ENCODE assay signal across 28 cellular contexts in the genomic region with DNA sequence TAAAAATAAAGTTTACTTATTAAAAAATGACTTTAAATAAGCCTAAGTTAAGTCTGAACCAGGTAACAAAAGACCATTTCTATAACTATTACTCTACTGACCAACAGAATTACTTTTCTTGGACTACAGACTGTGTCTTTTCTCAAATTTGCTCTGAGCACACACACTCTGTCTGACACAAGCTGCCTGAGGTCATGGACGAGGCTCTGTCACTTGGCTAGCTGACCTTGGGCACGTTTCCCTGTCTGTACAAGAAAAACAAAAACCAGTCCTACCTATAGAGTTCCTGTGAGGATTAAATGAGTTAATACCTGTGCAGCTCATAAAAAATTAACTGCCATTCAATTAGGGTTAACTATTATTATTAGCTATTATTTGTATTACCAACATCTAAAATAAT.
"Had no signal": no experiment of that assay in that cellular context is flagged by ENCODE, and none has a peak within 500 bp of the region (broad histone marks: within the 10 kb centered on the region; RNA-seq: fewer than 3 reads in every experiment).

No MANE protein-coding gene starts in this region.

- H3K4me3 Mint-ChIP-seq: activated naive CD8-positive, alpha-beta T cell; brain; memory B cell; naive thymus-derived CD4-positive, alpha-beta T cell; neural progenitor cell; stimulated activated memory B cell treated with anti-CD40 and anti-IgM and Interleukin-4, amounts not matched to agents 10 μg/mL and 1 μg/mL and 100 μg/mL, for 72 hours; stimulated activated naive CD8-positive, alpha-beta T cell treated with anti-CD3 and anti-CD28 coated beads, Interleukin-15, amount 100 ng/mL, for 72 hours; T-helper 1 cell treated with Interleukin-12 subunit alpha and Interleukin-12 subunit beta and Interleukin-4 antibody, amounts not matched to agents 30 μg/mL and 1 μg/mL, for 36 hours had no signal

- H3K9me3 Mint-ChIP-seq: brain; memory B cell; naive thymus-derived CD4-positive, alpha-beta T cell; neural progenitor cell; stimulated activated memory B cell treated with anti-CD40 and anti-IgM and Interleukin-4, amounts not matched to agents 10 μg/mL and 1 μg/mL and 100 μg/mL, for 72 hours; stimulated activated naive CD8-positive, alpha-beta T cell treated with anti-CD3 and anti-CD28 coated beads, Interleukin-15, amount 100 ng/mL, for 72 hours; T-helper 1 cell treated with Interleukin-12 subunit alpha and Interleukin-12 subunit beta and Interleukin-4 antibody, amounts not matched to agents 30 μg/mL and 1 μg/mL, for 36 hours had no signal

- H3K4me1 ChIP-seq: foreskin keratinocyte, neural progenitor cell, thyroid gland, upper lobe of right lung had no signal

- H3K4me1 Mint-ChIP-seq: memory B cell; stimulated activated naive CD8-positive, alpha-beta T cell treated with anti-CD3 and anti-CD28 coated beads, Interleukin-15, amount 100 ng/mL, for 72 hours had no signal

- H3K4me3 ChIP-seq: neural progenitor cell, smooth muscle cell, thyroid gland, upper lobe of right lung had no signal

- H3K9me3 ChIP-seq: thyroid gland, upper lobe of right lung had no signal

- H3K27me3 ChIP-seq: foreskin keratinocyte, neural progenitor cell, thyroid gland, upper lobe of right lung had no signal

- DNase-seq: activated CD4-positive, alpha-beta T cell treated with anti-CD3 and anti-CD28 coated beads for 48 hours; activated CD4-positive, alpha-beta T cell treated with anti-CD3 and anti-CD28 coated beads, Interleukin-2, amount 50 U/mL, for 48 hours; activated CD8-positive, alpha-beta memory T cell treated with anti-CD3 and anti-CD28 coated beads for 24 hours; activated effector memory CD4-positive, alpha-beta T cell treated with Interleukin-2 at 50 U/mL for 16 hours; activated naive CD4-positive, alpha-beta T cell treated with Interleukin-2 at 50 U/mL for 16 hours; aorta; central memory CD4-positive, alpha-beta T cell; foreskin keratinocyte; midbrain; naive thymus-derived CD4-positive, alpha-beta T cell; occipital lobe; posterior cingulate gyrus; stimulated activated CD4-positive, alpha-beta T cell treated with anti-CD3 and anti-CD28 coated beads, Interleukin-1b, Interleukin-23, amount 100 ng/mL, for 48 hours; stimulated activated CD4-positive, alpha-beta T cell treated with anti-CD3 and anti-CD28 coated beads, Interleukin-4, amount 100 ng/mL, for 4 hours; stimulated activated CD8-positive, alpha-beta memory T cell treated with anti-CD3 and anti-CD28 coated beads, Interleukin-4, amount 100 ng/mL, for 48 hours; stimulated activated naive CD8-positive, alpha-beta T cell treated with anti-CD3 and anti-CD28 coated beads, Interleukin-15, amount 100 ng/mL, for 72 hours; substantia nigra; T-helper 9 cell; thyroid gland; upper lobe of right lung had no signal

- H3K27ac ChIP-seq: foreskin keratinocyte, neural progenitor cell, thyroid gland, upper lobe of right lung, VCaP had no signal

- H3K27ac Mint-ChIP-seq: activated naive CD8-positive, alpha-beta T cell; memory B cell; naive thymus-derived CD4-positive, alpha-beta T cell; neural progenitor cell; stimulated activated memory B cell treated with anti-CD40 and anti-IgM and Interleukin-4, amounts not matched to agents 10 μg/mL and 1 μg/mL and 100 μg/mL, for 72 hours; stimulated activated naive CD8-positive, alpha-beta T cell treated with anti-CD3 and anti-CD28 coated beads, Interleukin-15, amount 100 ng/mL, for 72 hours; T-helper 1 cell treated with Interleukin-12 subunit alpha and Interleukin-12 subunit beta and Interleukin-4 antibody, amounts not matched to agents 30 μg/mL and 1 μg/mL, for 36 hours had no signal

- H3K27me3 Mint-ChIP-seq: activated naive CD8-positive, alpha-beta T cell; brain; memory B cell; naive thymus-derived CD4-positive, alpha-beta T cell; stimulated activated memory B cell treated with anti-CD40 and anti-IgM and Interleukin-4, amounts not matched to agents 10 μg/mL and 1 μg/mL and 100 μg/mL, for 72 hours; stimulated activated naive CD8-positive, alpha-beta T cell treated with anti-CD3 and anti-CD28 coated beads, Interleukin-15, amount 100 ng/mL, for 72 hours had no signal
